ENCODE assay signal across 8 cellular contexts in genomic region chr17:63888940-63889848, GRCh38. TPM values are rescaled to one million over a fixed set of nuclear protein-coding genes. Genes with fewer than 3 reads are reported as not detected.
A peak's percentile ranks its signal among the peaks of the same experiment; 100 is the strongest.
DNase-seq lines count a peak whose midpoint lies in the region; ATAC-seq, FAIRE-seq and TF ChIP-seq lines count a peak whose summit lies in the region.
"Not testable (repeated sequence)": the region's sequence is repeated elsewhere in the genome, so short reads cannot be mapped to it uniquely, and the experiment has no call there.

No MANE protein-coding gene starts in this region.

- not testable (repeated sequence) for H3K9me3 Mint-ChIP-seq in Caco-2 (ENCODE audit: unreplicated experiment); MCF 10A (ENCODE audit: unreplicated experiment)

- intact Hi-C loops in Caco-2 (cut with micrococcal nuclease; ENCODE audit: unreplicated experiment); HCT116 (cut with micrococcal nuclease); MCF 10A (cut with micrococcal nuclease); Right ventricle myocardium inferior (cut with DNase I); mucosa of descending colon (cut with DNase I, micrococcal nuclease): not testable (repeated sequence)

- peaks cover 13% of the 10 kb centered on the region for H3K4me1 Mint-ChIP-seq in Caco-2 (ENCODE audit: low read depth, unreplicated experiment)
- H3K4me1 Mint-ChIP-seq in MCF 10A (ENCODE audit: insufficient read depth, unreplicated experiment): not testable (repeated sequence)

- peak; percentile 36 for TF ChIP-seq RAD21 in HCT116 (IDR thresholded peaks at IDR 0.05; ENCODE audit: low read depth)

- not testable (repeated sequence) for H3K9ac ChIP-seq in HCT116 (ENCODE audit: low read length)

- H3K4me2 ChIP-seq in HCT116 (ENCODE audit: low read length): peak overlapping the region; percentile 50

- not testable (repeated sequence) for H3K79me2 ChIP-seq in HCT116 (ENCODE audit: insufficient read depth, low read length)

- H3K4me3 ChIP-seq in Caco-2 (ENCODE audit: low read depth, low read length); HCT116 (replicated peaks in 1 of 2; ENCODE audit: low read depth in 1 of 2, low read length in 2 of 2); mucosa of descending colon; thoracic aorta: not testable (repeated sequence)

- TF ChIP-seq CTCF in Caco-2 (IDR thresholded peaks at IDR 0.05; ENCODE audit: insufficient read depth in 1 of 2, low read depth in 1 of 2, low read length in 1 of 2, severe bottlenecking in 1 of 2, unreplicated experiment in 1 of 2) (peak; percentile 56 to 58), HCT116 (IDR thresholded peaks at IDR 0.05 in 2 of 3, conservative IDR thresholded peaks at IDR 0.05 in 1 of 3; ENCODE audit: borderline replicate concordance in 1 of 3, insufficient read depth in 1 of 3, low read depth in 2 of 3, low read length in 2 of 3) (peak; percentile 51 to 72 (median 52); a peak in 5 of 6 replicates), MCF 10A (IDR thresholded peaks at IDR 0.05; ENCODE audit: unreplicated experiment) (peak; percentile 37), mucosa of descending colon (IDR thresholded peaks at IDR 0.05) (peak; percentile 8)
- not testable (repeated sequence) for TF ChIP-seq CTCF in thoracic aorta (IDR thresholded peaks at IDR 0.05)

- POLR2A ChIA-PET in Caco-2 (lab: Charles Lee); HCT116 (lab: Charles Lee); MCF 10A (lab: Yijun Ruan, JAX): not testable (repeated sequence)

- not testable (repeated sequence) for BruUV-seq in Caco-2 (replicated peaks; lab: Mats Ljungman, UMichigan); HCT116 (replicated peaks; lab: Mats Ljungman, UMichigan); MCF 10A (replicated peaks; lab: Mats Ljungman, UMichigan)

- H2AFZ ChIP-seq in HCT116 (ENCODE audit: low read depth, low read length, poor library complexity, severe bottlenecking): not testable (repeated sequence)

- not testable (repeated sequence) for H3K9me3 ChIP-seq in Caco-2; HCT116 (ENCODE audit: control insufficient read depth in 1 of 2, insufficient read depth in 1 of 2, low read depth in 1 of 2, low read length in 2 of 2); mucosa of descending colon; thoracic aorta

- RAD21 ChIA-PET in HCT116 (lab: Charles Lee; ENCODE audit: low non-redundant PET in 1 of 2, low total read pairs in 2 of 2, uncharacterized antibody in 2 of 2, unreplicated experiment in 2 of 2): not testable (repeated sequence)

- not testable (repeated sequence) for H4K20me1 ChIP-seq in HCT116 (ENCODE audit: insufficient read depth)

- not testable (repeated sequence) for H3K36me3 Mint-ChIP-seq in Caco-2 (ENCODE audit: insufficient read depth, unreplicated experiment); MCF 10A (ENCODE audit: insufficient read depth, unreplicated experiment)

- H3K27ac Mint-ChIP-seq in Caco-2 (ENCODE audit: unreplicated experiment); MCF 10A (ENCODE audit: low read depth, unreplicated experiment): not testable (repeated sequence)

- not testable (repeated sequence) for H3K4me1 ChIP-seq in Caco-2; mucosa of descending colon (ENCODE audit: low read depth); thoracic aorta (ENCODE audit: control insufficient read depth in 1 of 2, low read depth in 2 of 2)
- H3K4me1 ChIP-seq in HCT116 (ENCODE audit: control insufficient read depth in 1 of 2, insufficient read depth in 2 of 2, low read length in 2 of 2): peaks cover 0 to 11% of the 10 kb centered on the region in 2 experiments; a peak in 1 of 4 replicates

- not testable (repeated sequence) for H3K36me3 ChIP-seq in Caco-2 (ENCODE audit: control insufficient read depth, insufficient read depth, low read length); HCT116 (ENCODE audit: control insufficient read depth in 1 of 2, insufficient read depth in 2 of 2, low read length in 2 of 2); mucosa of descending colon (ENCODE audit: low read depth); thoracic aorta

- ATAC-seq in HCT116 (peak; percentile 91), Right ventricle myocardium inferior (peak; percentile 73), mucosa of descending colon (peak; percentile 45), thoracic aorta (ENCODE audit: insufficient number of reproducible peaks, low FRiP score, low read depth) (peak; percentile 60)

- H3K27me3 ChIP-seq in Caco-2 (replicated peaks; ENCODE audit: control insufficient read depth, insufficient read depth, low read length); HCT116 (ENCODE audit: insufficient read depth, low read length); thoracic aorta (replicated peaks; ENCODE audit: insufficient read depth): not testable (repeated sequence)

- peak; percentile 5 for FAIRE-seq in TTC549 (lab: Jason Lieb, UNC)

- not testable (repeated sequence) for H3K4me3 Mint-ChIP-seq in Caco-2 (ENCODE audit: unreplicated experiment); MCF 10A (ENCODE audit: unreplicated experiment)

- CTCF ChIA-PET in Caco-2 (lab: Charles Lee) (interaction anchor here (0.8 to 1.8 kb wide), 4 partner anchors 8 to 244 kb away, joined by 4 to 8 read pairs (median 6); partner anchors contain the start of gene CSHL1), HCT116 (lab: Charles Lee) (interaction anchor here (0.7 to 3.9 kb wide), 17 partner anchors 10 to 530 kb away, joined by 3 to 19 read pairs (median 6); no protein-coding TSS in a partner anchor), MCF 10A (lab: Yijun Ruan, JAX) (interaction anchor here (0.7 to 2.4 kb wide), 18 partner anchors 8 to 1581 kb away, joined by 3 to 11 read pairs (median 4); no protein-coding TSS in a partner anchor)

- TF ChIP-seq POLR2A in HCT116 (IDR thresholded peaks at IDR 0.05; ENCODE audit: borderline replicate concordance, extremely low read depth, insufficient read depth, insufficient read length): not testable (repeated sequence)

- DNase-seq in Caco-2 (peak; percentile 56 to 58), NCI-H510A treated with DMSO at 0.1 percent for 48 hours (lab: John Stamatoyannopoulos, UW) (peak; percentile 35), MCF 10A (ENCODE audit: unreplicated experiment) (peak; percentile 43), mucosa of descending colon (peak in 1 of 3 donors; percentile 46)
- not testable (repeated sequence) for DNase-seq in HCT116 (ENCODE audit: low read depth, low spot score); Right ventricle myocardium inferior (ENCODE audit: missing footprints); thoracic aorta (ENCODE audit: low spot score)

- H3K27ac ChIP-seq in HCT116 (ENCODE audit: low read depth, low read length); thoracic aorta: not testable (repeated sequence)

- H3K9me2 ChIP-seq in HCT116 (ENCODE audit: insufficient read depth): not testable (repeated sequence)

- not testable (repeated sequence) for H3K27me3 Mint-ChIP-seq in Caco-2 (ENCODE audit: insufficient read depth, unreplicated experiment)
- H3K27me3 Mint-ChIP-seq in MCF 10A (ENCODE audit: insufficient read depth, unreplicated experiment): peaks cover 42% of the 10 kb centered on the region

RNA-seq across cellular contexts. Expression of gene CSH1, which starts 7.2 kb away (rescaled TPM):
- total RNA-seq in Caco-2 (2022) (not detected in 2 replicates), HCT116 (2021; ENCODE audit: unreplicated experiment) (not detected), MCF 10A (2022) (not detected in 2 replicates), Right ventricle myocardium inferior (not detected), mucosa of descending colon (not detected), thoracic aorta (not detected)
- polyA plus RNA-seq in HCT116 (2012): not detected in 2 replicates

RNA-seq across cellular contexts. Expression of gene GH2, which starts 7.5 kb away (rescaled TPM):
- not detected in 2 replicates for total RNA-seq in Caco-2 (2022)
- total RNA-seq in HCT116 (2021; ENCODE audit: unreplicated experiment): not detected
- 0.06 TPM in 1 of 2 replicates, not detected in the other for polyA plus RNA-seq in HCT116 (2012)
- total RNA-seq in MCF 10A (2022): not detected in 2 replicates
- not detected for total RNA-seq in Right ventricle myocardium inferior
- not detected for total RNA-seq in mucosa of descending colon
- total RNA-seq in thoracic aorta: not detected

RNA-seq across cellular contexts. Expression of gene CSH2, which starts 15.7 kb away (rescaled TPM):
- total RNA-seq in Caco-2 (2022) (not detected in 2 replicates), HCT116 (2021; ENCODE audit: unreplicated experiment) (not detected), MCF 10A (2022) (not detected in 2 replicates), Right ventricle myocardium inferior (not detected), mucosa of descending colon (not detected), thoracic aorta (not detected)
- polyA plus RNA-seq in HCT116 (2012): 0.05 and 0.31 TPM in 2 replicates

RNA-seq across cellular contexts. Expression of gene CSHL1, which starts 21.9 kb away (rescaled TPM):
- total RNA-seq in Caco-2 (2022): not detected in 2 replicates
- not detected for total RNA-seq in HCT116 (2021; ENCODE audit: unreplicated experiment)
- polyA plus RNA-seq in HCT116 (2012): not detected in 2 replicates
- total RNA-seq in MCF 10A (2022): not detected in 2 replicates
- total RNA-seq in Right ventricle myocardium inferior: not detected
- total RNA-seq in mucosa of descending colon: not detected
- not detected for total RNA-seq in thoracic aorta

RNA-seq across cellular contexts. Expression of gene GH1, which starts 29.4 kb away (rescaled TPM):
- total RNA-seq in Caco-2 (2022): not detected in 2 replicates
- total RNA-seq in HCT116 (2021; ENCODE audit: unreplicated experiment): not detected
- 0.17 TPM in 1 of 2 replicates, not detected in the other for polyA plus RNA-seq in HCT116 (2012)
- not detected in 2 replicates for total RNA-seq in MCF 10A (2022)
- total RNA-seq in Right ventricle myocardium inferior: not detected
- not detected for total RNA-seq in mucosa of descending colon
- not detected for total RNA-seq in thoracic aorta
